ENCODE assay signal across 8 cellular contexts in the genomic region with DNA sequence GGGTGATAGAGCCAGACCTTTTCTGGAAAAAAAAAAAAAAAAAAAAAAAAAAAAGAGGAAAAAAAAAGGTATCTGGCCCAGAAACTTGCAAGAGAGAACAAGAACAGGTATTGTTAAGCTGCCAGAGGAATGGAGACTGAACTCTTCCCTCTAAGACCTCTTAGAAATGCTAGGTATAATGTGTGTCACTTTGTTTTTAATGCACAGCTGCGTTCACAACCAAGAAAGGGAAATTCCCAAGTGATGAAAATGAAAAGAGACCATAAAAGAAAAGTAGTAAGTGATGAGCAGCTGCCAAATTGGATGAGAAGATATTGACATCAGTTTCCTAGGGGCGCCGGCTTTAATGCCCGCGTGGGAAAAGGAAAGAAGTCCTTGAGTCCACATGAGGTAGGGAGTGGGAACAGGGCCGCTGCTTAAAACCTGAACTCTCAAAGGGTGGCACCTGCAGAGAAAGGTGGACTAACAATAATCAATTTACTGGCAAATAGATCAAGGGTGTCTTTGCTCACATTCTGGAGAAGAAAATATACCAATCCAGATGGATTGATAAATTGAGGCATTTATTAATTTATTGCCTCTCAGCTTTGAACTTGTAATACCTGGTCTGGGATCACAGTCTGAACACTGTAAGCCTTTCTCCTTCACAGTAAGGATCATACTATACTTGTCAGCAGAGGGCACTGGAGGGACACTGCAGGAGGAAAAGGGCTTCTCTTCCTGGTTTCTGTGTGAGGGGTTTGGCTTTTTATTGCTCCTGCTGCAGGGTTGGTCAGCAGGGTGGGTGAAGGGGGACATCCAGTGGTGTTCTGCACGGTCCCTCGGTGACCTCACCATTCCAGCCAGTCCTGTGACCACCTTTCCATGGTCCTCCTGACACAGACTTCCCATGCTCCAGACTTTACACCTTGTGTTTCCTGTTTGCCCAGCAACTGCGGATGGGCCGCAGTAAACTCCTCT.
DNase-seq lines count a peak whose midpoint lies in the region; ATAC-seq and TF ChIP-seq lines count a peak whose summit lies in the region.

No MANE protein-coding gene starts in this region.

- no peaks in the 10 kb centered on the region for H3K27me3 ChIP-seq in CD4-positive, alpha-beta memory T cell (ENCODE audit: insufficient read depth, low read length)
- H3K27me3 ChIP-seq in GM23338 (ENCODE audit: insufficient read depth) (no peaks in the 10 kb centered on the region), parathyroid adenoma (ENCODE audit: control insufficient read depth, insufficient read depth, low read length) (no peaks in the 10 kb centered on the region)

- no peak overlapping the region for H3K9ac ChIP-seq in parathyroid adenoma

- H3K79me2 ChIP-seq in GM23338 (replicated peaks; ENCODE audit: insufficient read depth) (no peaks in the 10 kb centered on the region), parathyroid adenoma (no peaks in the 10 kb centered on the region)

- H2AFZ ChIP-seq in GM23338 = no peak overlapping the region
- H2AFZ ChIP-seq in parathyroid adenoma = no peak overlapping the region

- CTCF ChIA-PET in CD4-positive, alpha-beta memory T cell (lab: Charles Lee; ENCODE audit: partially characterized antibody) = interaction anchor here (0.7 to 1.6 kb wide), 7 partner anchors 248 to 1320 kb away, joined by 3 to 5 read pairs (median 3); a partner anchor contains a TSS

- peaks cover 5% of the 10 kb centered on the region; the same call in 1 of the 2 replicates for H3K9me2 ChIP-seq in GM23338 (ENCODE audit: insufficient read depth)

- H3K4me3 ChIP-seq in CD4-positive, alpha-beta memory T cell (ENCODE audit: low read length in 2 of 2) = no peak overlapping the region
- H3K4me3 ChIP-seq in GM23338 = no peak overlapping the region
- no peak overlapping the region for H3K4me3 ChIP-seq in parathyroid adenoma (ENCODE audit: low read depth, low read length)

- TF ChIP-seq CTCF in GM23338 (conservative IDR thresholded peaks at IDR 0.05; ENCODE audit: low read depth in 2 of 2) = peak; percentile 77 to 92
- peak; percentile 49 for TF ChIP-seq CTCF in parathyroid adenoma (IDR thresholded peaks at IDR 0.05)

- peaks cover 0 to 3% of the 10 kb centered on the region in 2 donors for H3K36me3 Mint-ChIP-seq in CD4-positive, alpha-beta memory T cell
- H3K36me3 Mint-ChIP-seq in GM23338 (ENCODE audit: low read depth) = peaks cover 4% of the 10 kb centered on the region; the same call in 1 of the 3 replicates
- H3K36me3 Mint-ChIP-seq in activated T-helper 1 cell treated with anti-CD3 and anti-CD28 coated beads, Interleukin-12 subunit alpha, Interleukin-12 subunit beta, Interleukin-2, Interleukin-4 antibody, amounts not matched to agents 30 ng/mL and 10 ng/mL and 1 ng/mL, durations not matched to agents 14 hours and 24 hours and 36 hours (ENCODE audit: low read depth) = peaks cover 3% of the 10 kb centered on the region

- intact Hi-C loops in CD4-positive, alpha-beta memory T cell (cut with micrococcal nuclease) = loop anchor here (1.0 kb wide), 1 partner anchor 1260 kb away; no protein-coding TSS in a partner anchor
- intact Hi-C loops in activated T-helper 1 cell treated with anti-CD3 and anti-CD28 coated beads, Interleukin-12 subunit alpha, Interleukin-12 subunit beta, Interleukin-2, Interleukin-4 antibody, amounts not matched to agents 30 ng/mL and 10 ng/mL and 1 ng/mL, durations not matched to agents 14 hours and 24 hours and 36 hours (cut with micrococcal nuclease) = loop anchor here (1.0 to 5.0 kb wide), 7 partner anchors 23 to 492 kb away; a partner anchor contains a TSS

- peak overlapping the region in 1 of 8 donors; percentile 21 for H3K4me3 Mint-ChIP-seq in CD4-positive, alpha-beta memory T cell
- no peak overlapping the region for H3K4me3 Mint-ChIP-seq in GM23338
- peak overlapping the region; percentile 6 for H3K4me3 Mint-ChIP-seq in activated T-helper 1 cell treated with anti-CD3 and anti-CD28 coated beads, Interleukin-12 subunit alpha, Interleukin-12 subunit beta, Interleukin-2, Interleukin-4 antibody, amounts not matched to agents 30 ng/mL and 10 ng/mL and 1 ng/mL, durations not matched to agents 14 hours and 24 hours and 36 hours

- DNase-seq in CD4-positive, alpha-beta memory T cell = peak in 4 of 5 donors; percentile 19 to 39 (median 27)
- DNase-seq in GM23338 (ENCODE audit: low spot score) (peak; percentile 85), NCI-H748 treated with DMSO at 0.1 percent for 48 hours (lab: John Stamatoyannopoulos, UW) (peak; percentile 40), globus pallidus (ENCODE audit: low spot score) (peak; percentile 70)
- DNase-seq in activated T-helper 1 cell treated with anti-CD3 and anti-CD28 coated beads, Interleukin-12 subunit alpha, Interleukin-12 subunit beta, Interleukin-2, Interleukin-4 antibody, amounts not matched to agents 30 ng/mL and 10 ng/mL and 1 ng/mL, durations not matched to agents 14 hours and 24 hours and 36 hours (ENCODE audit: low spot score) = peak; percentile 28

- no peaks in the 10 kb centered on the region for H3K4me1 Mint-ChIP-seq in CD4-positive, alpha-beta memory T cell
- H3K4me1 Mint-ChIP-seq in GM23338 = peaks cover 4% of the 10 kb centered on the region
- peaks cover 16% of the 10 kb centered on the region for H3K4me1 Mint-ChIP-seq in activated T-helper 1 cell treated with anti-CD3 and anti-CD28 coated beads, Interleukin-12 subunit alpha, Interleukin-12 subunit beta, Interleukin-2, Interleukin-4 antibody, amounts not matched to agents 30 ng/mL and 10 ng/mL and 1 ng/mL, durations not matched to agents 14 hours and 24 hours and 36 hours (ENCODE audit: low read depth)

- H3K9me3 ChIP-seq in CD4-positive, alpha-beta memory T cell (ENCODE audit: control insufficient read depth in 1 of 2, low read length in 2 of 2) = no peaks in the 10 kb centered on the region
- no peaks in the 10 kb centered on the region for H3K9me3 ChIP-seq in parathyroid adenoma (ENCODE audit: control insufficient read depth, low read length)

- no peaks in the 10 kb centered on the region for H3K4me1 ChIP-seq in CD4-positive, alpha-beta memory T cell (ENCODE audit: insufficient read depth, low read length)
- H3K4me1 ChIP-seq in GM23338 (ENCODE audit: insufficient read depth) (no peaks in the 10 kb centered on the region), parathyroid adenoma (no peaks in the 10 kb centered on the region)

- peak overlapping the region in 2 of 7 donors; percentile 49 to 77 for H3K27ac Mint-ChIP-seq in CD4-positive, alpha-beta memory T cell
- no peak overlapping the region for H3K27ac Mint-ChIP-seq in GM23338
- peak overlapping the region; percentile 6 for H3K27ac Mint-ChIP-seq in activated T-helper 1 cell treated with anti-CD3 and anti-CD28 coated beads, Interleukin-12 subunit alpha, Interleukin-12 subunit beta, Interleukin-2, Interleukin-4 antibody, amounts not matched to agents 30 ng/mL and 10 ng/mL and 1 ng/mL, durations not matched to agents 14 hours and 24 hours and 36 hours

- no peaks in the 10 kb centered on the region for H4K20me1 ChIP-seq in GM23338 (replicated peaks; ENCODE audit: insufficient read depth)

- no peaks in the 10 kb centered on the region for H3F3A ChIP-seq in GM23338 (replicated peaks; ENCODE audit: low read depth)

- H3K9me3 Mint-ChIP-seq in CD4-positive, alpha-beta memory T cell = peaks cover 0 to 10% (median 6%) of the 10 kb centered on the region in 8 donors
- peaks cover 6% of the 10 kb centered on the region; the same call in 1 of the 3 replicates for H3K9me3 Mint-ChIP-seq in GM23338
- peaks cover 11% of the 10 kb centered on the region for H3K9me3 Mint-ChIP-seq in activated T-helper 1 cell treated with anti-CD3 and anti-CD28 coated beads, Interleukin-12 subunit alpha, Interleukin-12 subunit beta, Interleukin-2, Interleukin-4 antibody, amounts not matched to agents 30 ng/mL and 10 ng/mL and 1 ng/mL, durations not matched to agents 14 hours and 24 hours and 36 hours

- no peak overlapping the region for H3K27ac ChIP-seq in CD4-positive, alpha-beta memory T cell (ENCODE audit: low read depth, low read length)
- no peak overlapping the region for H3K27ac ChIP-seq in GM23338 (ENCODE audit: low read depth)
- H3K27ac ChIP-seq in parathyroid adenoma = no peak overlapping the region

- H3K4me2 ChIP-seq in GM23338 (no peak overlapping the region), parathyroid adenoma (ENCODE audit: low read length) (no peak overlapping the region)

- peaks cover 0 to 2% of the 10 kb centered on the region in 2 donors for H3K27me3 Mint-ChIP-seq in CD4-positive, alpha-beta memory T cell
- H3K27me3 Mint-ChIP-seq in GM23338 (ENCODE audit: insufficient read depth, low read depth, poor library complexity) = no peaks in the 10 kb centered on the region
- H3K27me3 Mint-ChIP-seq in activated T-helper 1 cell treated with anti-CD3 and anti-CD28 coated beads, Interleukin-12 subunit alpha, Interleukin-12 subunit beta, Interleukin-2, Interleukin-4 antibody, amounts not matched to agents 30 ng/mL and 10 ng/mL and 1 ng/mL, durations not matched to agents 14 hours and 24 hours and 36 hours (ENCODE audit: insufficient read depth) = peaks cover 5% of the 10 kb centered on the region

- ATAC-seq in GM23338 = peak; percentile 100
- no peak for ATAC-seq in GM18519 (IDR thresholded peaks at IDR 0.05; ENCODE audit: low FRiP score, unreplicated experiment)
- no peak for ATAC-seq in HG03097 (IDR thresholded peaks at IDR 0.05; ENCODE audit: low FRiP score, unreplicated experiment)

- H3K36me3 ChIP-seq in CD4-positive, alpha-beta memory T cell (ENCODE audit: insufficient read depth, low read length) = no peaks in the 10 kb centered on the region
- H3K36me3 ChIP-seq in GM23338 (ENCODE audit: insufficient read depth) = no peaks in the 10 kb centered on the region
- H3K36me3 ChIP-seq in parathyroid adenoma (ENCODE audit: control insufficient read depth, insufficient read depth, low read length) = no peaks in the 10 kb centered on the region

- POLR2A ChIA-PET in CD4-positive, alpha-beta memory T cell (lab: Charles Lee; ENCODE audit: partially characterized antibody) = interaction anchor here (0.9 kb wide), 1 partner anchor 501 kb away, joined by 3 read pairs; a partner anchor contains a TSS

Comparison
In these comparisons a context has a peak if more than half of its experiments do, and no peak if none do; other contexts are left out.
1. DNase-seq: peak in every context shown above with its lines; median percentile 85 in GM23338; 70 in globus pallidus; 40 in NCI-H748 treated with DMSO at 0.1 percent for 48 hours; 28 in activated T-helper 1 cell treated with anti-CD3 and anti-CD28 coated beads, Interleukin-12 subunit alpha, Interleukin-12 subunit beta, Interleukin-2, Interleukin-4 antibody, amounts not matched to agents 30 ng/mL and 10 ng/mL and 1 ng/mL, durations not matched to agents 14 hours and 24 hours and 36 hours; 27 in CD4-positive, alpha-beta memory T cell.